Comparison of ENCODE assay signal across 16 cellular contexts in genomic region chr19:14562660-14563589, GRCh38. TPM values are rescaled to one million over a fixed set of nuclear protein-coding genes. Genes with fewer than 3 reads are reported as not detected.
DNase-seq lines count a peak whose midpoint lies in the region; ATAC-seq and TF ChIP-seq lines count a peak whose summit lies in the region.
"Had no signal": no experiment of that assay in that cellular context is flagged by ENCODE, and none has a peak within 500 bp of the region (broad histone marks: within the 10 kb centered on the region; RNA-seq: fewer than 3 reads in every experiment).

No MANE protein-coding gene starts in this region.

- DNase-seq in left ventricle myocardium inferior = no peak
- DNase-seq in Right ventricle myocardium inferior (ENCODE audit: missing footprints) = no peak
- no peak for DNase-seq in trophoblast cell
- no peak for DNase-seq in cerebellum (ENCODE audit: low spot score)
- DNase-seq in activated naive CD4-positive, alpha-beta T cell treated with anti-CD3 and anti-CD28 coated beads, Interleukin-2, amount 50 U/mL, for 72 hours (ENCODE audit: low spot score in 2 of 2) = no peak
- no peak for DNase-seq in GF-D8 (lab: John Stamatoyannopoulos, UW)
- DNase-seq in omental fat pad (ENCODE audit: low spot score) = no peak
- DNase-seq: activated naive CD4-positive, alpha-beta T cell treated with anti-CD3 and anti-CD28 coated beads, Interleukin-2, amount 50 U/mL, for 16 hours; Calu3; cerebellar nuclear complex; Karpas-422; NCI-H526; upper lobe of right lung had no signal

- H3K27ac ChIP-seq in left ventricle myocardium inferior (replicated peaks) = peak overlapping the region; percentile 92
- H3K27ac ChIP-seq in trophoblast cell (ENCODE audit: low read depth, low read length) = no peak overlapping the region

- no peaks in the 10 kb centered on the region for H3K79me1 ChIP-seq in trophoblast cell (ENCODE audit: low read length)

- no peak overlapping the region for H2AK5ac ChIP-seq in trophoblast cell (ENCODE audit: low read length)

- H3K18ac ChIP-seq in trophoblast cell (ENCODE audit: low read length) = peak overlapping the region; percentile 2

- no peak overlapping the region for H3K4ac ChIP-seq in trophoblast cell (ENCODE audit: low read depth, low read length)

- H2BK12ac ChIP-seq in trophoblast cell (ENCODE audit: low read length) = no peak overlapping the region

- H3K9me3 Mint-ChIP-seq in activated naive CD4-positive, alpha-beta T cell treated with anti-CD3 and anti-CD28 coated beads, Interleukin-2, amount 50 U/mL, for 72 hours = no peaks in the 10 kb centered on the region

- WGBS in trophoblast cell (ENCODE audit: extremely low coverage, insufficient coverage, insufficient read length) = no CpG with 5 or more reads among the region's 23 CpGs

- H3K36me3 ChIP-seq in left ventricle myocardium inferior = peaks cover 19% of the 10 kb centered on the region
- peaks cover 28 to 41% of the 10 kb centered on the region in 2 experiments for H3K36me3 ChIP-seq in trophoblast cell (ENCODE audit: control insufficient read depth in 1 of 2, insufficient read depth in 2 of 2, low read length in 2 of 2)

- TF ChIP-seq CTCF in left ventricle myocardium inferior (IDR thresholded peaks at IDR 0.05; ENCODE audit: borderline replicate concordance) = no peak
- no peak for TF ChIP-seq CTCF in omental fat pad (IDR thresholded peaks at IDR 0.05)

- H3K9me3 ChIP-seq in left ventricle myocardium inferior (replicated peaks) (no peaks in the 10 kb centered on the region), trophoblast cell (ENCODE audit: insufficient read depth, low read depth, low read length) (no peaks in the 10 kb centered on the region)
- H3K9me3 ChIP-seq: upper lobe of right lung had no signal

- ATAC-seq in Right ventricle myocardium inferior (no peak), esophagus mucosa (peak; percentile 9), omental fat pad (ENCODE audit: low FRiP score) (no peak)
- no peak for ATAC-seq in activated naive CD4-positive, alpha-beta T cell treated with anti-CD3 and anti-CD28 coated beads, Interleukin-2, amount 50 U/mL, for 72 hours
- ATAC-seq: upper lobe of right lung had no signal

- H4K8ac ChIP-seq in trophoblast cell (ENCODE audit: low read depth, low read length) = no peak overlapping the region

- no peak overlapping the region for H2BK5ac ChIP-seq in trophoblast cell (ENCODE audit: low read depth, low read length, poor library complexity)

- H3K14ac ChIP-seq in trophoblast cell (ENCODE audit: low read length) = no peak overlapping the region

- H3K36me3 Mint-ChIP-seq in activated naive CD4-positive, alpha-beta T cell treated with anti-CD3 and anti-CD28 coated beads, Interleukin-2, amount 50 U/mL, for 72 hours = no peaks in the 10 kb centered on the region

- H2BK120ac ChIP-seq in trophoblast cell (ENCODE audit: insufficient read depth, low read length, poor library complexity) = no peak overlapping the region

- H3K27me3 ChIP-seq in left ventricle myocardium inferior (ENCODE audit: low read depth) = no peaks in the 10 kb centered on the region
- H3K27me3 ChIP-seq in trophoblast cell (ENCODE audit: insufficient read depth, low read length) = no peaks in the 10 kb centered on the region
- H3K27me3 ChIP-seq: upper lobe of right lung had no signal

- peaks cover 3% of the 10 kb centered on the region for H3K79me2 ChIP-seq in trophoblast cell (ENCODE audit: control insufficient read depth, insufficient read depth, low read length, poor library complexity)

- no peak overlapping the region for H3K27ac Mint-ChIP-seq in activated naive CD4-positive, alpha-beta T cell treated with anti-CD3 and anti-CD28 coated beads, Interleukin-2, amount 50 U/mL, for 72 hours

- H4K12ac ChIP-seq in trophoblast cell (ENCODE audit: low read depth, low read length) = no peak overlapping the region

- no peak overlapping the region for H3K9ac ChIP-seq in trophoblast cell (ENCODE audit: low read length)

- H3K4me1 ChIP-seq in left ventricle myocardium inferior (peaks cover 64% of the 10 kb centered on the region), trophoblast cell (ENCODE audit: control insufficient read depth in 1 of 2, insufficient read depth in 2 of 2, low read length in 2 of 2) (peaks cover 8 to 9% of the 10 kb centered on the region in 2 experiments)
- H3K4me1 ChIP-seq: upper lobe of right lung had no signal

- no peak overlapping the region for H3K4me2 ChIP-seq in trophoblast cell (ENCODE audit: low read length)
- H3K4me2 ChIP-seq: smooth muscle cell had no signal

- intact Hi-C loops in left ventricle myocardium inferior (cut with micrococcal nuclease) (no loop called here), Right ventricle myocardium inferior (cut with DNase I) (no loop called here)

- H3K4me3 ChIP-seq in left ventricle myocardium inferior (peak overlapping the region; percentile 50), trophoblast cell (ENCODE audit: low read depth, low read length) (no peak overlapping the region)
- H3K4me3 ChIP-seq: smooth muscle cell, upper lobe of right lung had no signal

- no peak overlapping the region for H3K23ac ChIP-seq in trophoblast cell (ENCODE audit: low read length)

- H4K91ac ChIP-seq in trophoblast cell (ENCODE audit: low read depth, low read length) = no peak overlapping the region

- H2AFZ ChIP-seq in trophoblast cell (ENCODE audit: insufficient read depth, low read length, poor library complexity) = no peak overlapping the region

RNA-seq across cellular contexts. Expression of gene NDUFB7, which starts 8.9 kb away (rescaled TPM):
- total RNA-seq in left ventricle myocardium inferior (501 TPM), Right ventricle myocardium inferior (529 TPM), esophagus mucosa (186 TPM), cerebellum (93.8 TPM), omental fat pad (100 to 1,000 TPM; 194 to 357 (median 322) TPM)
- 157 and 159 TPM in 2 replicates for polyA plus RNA-seq in trophoblast cell (2013)
- total RNA-seq in activated naive CD4-positive, alpha-beta T cell treated with anti-CD3 and anti-CD28 coated beads, Interleukin-2, amount 50 U/mL, for 72 hours = 100 to 1,000 TPM; 111 to 129 TPM

RNA-seq across cellular contexts. Expression of gene CLEC17A, which starts 20.0 kb away (rescaled TPM):
- not detected for total RNA-seq in left ventricle myocardium inferior
- not detected for total RNA-seq in Right ventricle myocardium inferior
- 0.20 TPM for total RNA-seq in esophagus mucosa
- not detected in 2 replicates for polyA plus RNA-seq in trophoblast cell (2013)
- not detected for total RNA-seq in cerebellum
- total RNA-seq in activated naive CD4-positive, alpha-beta T cell treated with anti-CD3 and anti-CD28 coated beads, Interleukin-2, amount 50 U/mL, for 72 hours = under 1 TPM; 0.16 to 0.43 TPM
- total RNA-seq in omental fat pad = under 1 TPM in 1 of 4 donors, not detected in 3; 0.19 TPM
- total RNA-seq: Calu3, RPMI7951, smooth muscle cell, upper lobe of right lung had no signal
- polyA plus RNA-seq: smooth muscle cell had no signal

RNA-seq across cellular contexts. Expression of gene TECR, which starts 33.5 kb away (rescaled TPM):
- 69.3 TPM for total RNA-seq in left ventricle myocardium inferior
- 77.4 TPM for total RNA-seq in Right ventricle myocardium inferior
- 341 TPM for total RNA-seq in esophagus mucosa
- polyA plus RNA-seq in trophoblast cell (2013) = 261 and 265 TPM in 2 replicates
- 15.7 TPM for total RNA-seq in cerebellum
- 100 to 1,000 TPM; 116 to 118 TPM for total RNA-seq in activated naive CD4-positive, alpha-beta T cell treated with anti-CD3 and anti-CD28 coated beads, Interleukin-2, amount 50 U/mL, for 72 hours
- 10 to 100 TPM; 32.9 to 58.1 (median 46.8) TPM for total RNA-seq in omental fat pad

RNA-seq across cellular contexts. Expression of gene DNAJB1, which starts 44.7 kb away (rescaled TPM):
- 48.7 TPM for total RNA-seq in left ventricle myocardium inferior
- 46.9 TPM for total RNA-seq in Right ventricle myocardium inferior
- 337 TPM for total RNA-seq in esophagus mucosa
- polyA plus RNA-seq in trophoblast cell (2013) = 61.8 and 62.4 TPM in 2 replicates
- 26.3 TPM for total RNA-seq in cerebellum
- total RNA-seq in activated naive CD4-positive, alpha-beta T cell treated with anti-CD3 and anti-CD28 coated beads, Interleukin-2, amount 50 U/mL, for 72 hours = 100 to 1,000 TPM in 1 of 2 donors, 10 to 100 TPM in 1; 59.5 to 124 TPM
- 100 to 1,000 TPM in 3 of 4 donors, 10 to 100 TPM in 1; 67.5 to 669 (median 116) TPM for total RNA-seq in omental fat pad
